ENCODE assay signal across 8 cellular contexts in the genomic region with DNA sequence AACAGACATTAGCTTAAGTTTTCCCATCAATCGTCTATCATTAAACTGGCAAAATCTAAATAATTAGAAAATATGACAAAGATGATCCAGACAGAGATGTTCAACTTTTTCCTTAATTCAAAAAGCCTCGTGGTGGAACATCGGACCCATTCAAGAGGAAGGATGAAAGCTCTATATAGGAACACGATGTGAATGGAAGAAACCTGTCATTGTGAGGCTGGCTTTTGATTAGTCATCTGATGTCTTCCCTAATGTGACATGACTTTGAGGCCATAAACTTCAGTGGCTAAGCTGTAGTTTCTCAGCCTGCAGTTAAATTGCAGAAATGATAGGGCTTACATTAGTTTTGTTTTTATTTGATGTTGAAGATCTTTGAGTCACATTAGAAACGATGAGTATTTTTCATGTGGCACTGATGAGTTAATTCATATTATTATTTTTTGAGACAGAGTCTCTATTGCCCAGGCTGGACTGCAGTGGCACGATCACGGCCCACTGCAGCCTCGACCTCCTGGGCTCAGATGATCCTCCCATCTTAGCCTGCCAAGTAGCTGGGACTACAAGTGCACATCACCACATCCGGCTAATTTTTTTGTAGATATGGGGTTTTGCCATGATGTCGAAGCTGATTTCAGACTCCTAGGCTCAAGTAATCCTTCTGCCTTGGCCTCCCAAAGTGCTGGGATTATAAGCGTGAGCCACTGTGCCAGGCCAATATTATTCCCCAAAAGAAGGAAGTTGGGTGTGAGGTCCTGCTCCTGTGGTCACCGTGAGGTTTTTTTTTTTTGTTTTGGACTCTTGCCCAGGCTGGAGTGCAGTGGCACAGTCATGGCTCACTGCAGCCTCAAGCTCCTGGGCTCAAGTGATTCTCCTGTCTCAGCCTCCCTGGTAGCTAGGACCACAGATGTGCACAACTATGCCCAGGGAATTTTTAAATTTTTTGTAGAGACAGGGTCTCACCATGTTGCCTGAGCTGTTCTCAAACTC. TPM values are rescaled to one million over a fixed set of nuclear protein-coding genes. Genes with fewer than 3 reads are reported as not detected.
DNase-seq lines count a peak whose midpoint lies in the region; ATAC-seq, FAIRE-seq and TF ChIP-seq lines count a peak whose summit lies in the region.

No MANE protein-coding gene starts in this region.

- no peak for ATAC-seq in A549
- ATAC-seq in activated CD8-positive, alpha-beta T cell treated with anti-CD3 and anti-CD28 coated beads for 36 hours, result peak; percentile 12

- no peak for TF ChIP-seq POLR2A in A549 (IDR thresholded peaks at IDR 0.05; ENCODE audit: low read length)

- peaks cover 50% of the 10 kb centered on the region for H3K36me3 Mint-ChIP-seq in activated CD8-positive, alpha-beta T cell treated with anti-CD3 and anti-CD28 coated beads for 36 hours (ENCODE audit: low read depth)

- H3K27ac ChIP-seq in A549 (peak overlapping the region; percentile 87 to 94; a peak in 5 of 6 replicates), HEK293 (ENCODE audit: extremely low read depth, low read depth, low read length) (peak overlapping the region; percentile 79; the same call in 1 of the 2 replicates), temporal lobe (ENCODE audit: low read depth, low read length) (peak overlapping the region; percentile 95)

- H3K36me3 ChIP-seq in HEK293 (ENCODE audit: control insufficient read depth in 2 of 2, insufficient read depth in 1 of 2, low read length in 2 of 2), result peaks cover 24 to 51% of the 10 kb centered on the region in 2 experiments

- no peak for TF ChIP-seq EP300 in A549 (IDR thresholded peaks at IDR 0.05)

- TF ChIP-seq CTCF in A549 (IDR thresholded peaks at IDR 0.05) (no peak), HEK293 (tag by site-specific recombination; IDR thresholded peaks at IDR 0.05) (no peak), GM10266 (IDR thresholded peaks at IDR 0.05; ENCODE audit: control insufficient read depth, insufficient read depth, low read depth, missing control alignments) (no peak)
- TF ChIP-seq CTCF in activated CD8-positive, alpha-beta T cell treated with anti-CD3 and anti-CD28 coated beads for 36 hours (IDR thresholded peaks at IDR 0.05), result no peak

- H3K9me3 ChIP-seq in A549 (no peaks in the 10 kb centered on the region), HEK293 (ENCODE audit: control insufficient read depth, insufficient read depth, low read depth, low read length) (no peaks in the 10 kb centered on the region)

- intact Hi-C loops in activated CD8-positive, alpha-beta T cell treated with anti-CD3 and anti-CD28 coated beads for 36 hours (cut with micrococcal nuclease), result loop anchor here (5.0 kb wide), 2 partner anchors 42 to 67 kb away; no protein-coding TSS in a partner anchor

- POLR2A ChIA-PET in A549 (lab: Yijun Ruan, JAX) (interaction anchor here (1.1 to 2.1 kb wide), 4 partner anchors 42 to 209 kb away, joined by 3 to 20 read pairs (median 5); partner anchors contain the start of genes ARSG, SLC16A6 and WIPI1), HEK293 (lab: Yijun Ruan, JAX) (interaction anchor here (0.9 to 2.5 kb wide), 4 partner anchors 10 to 209 kb away, joined by 3 to 32 read pairs (median 10); partner anchors contain the start of genes ARSG, SLC16A6 and WIPI1)
- POLR2A ChIA-PET in activated CD8-positive, alpha-beta T cell treated with anti-CD3 and anti-CD28 coated beads for 36 hours (lab: Charles Lee), result interaction anchor here (0.6 to 4.4 kb wide), 18 partner anchors 9 to 299 kb away, joined by 3 to 63 read pairs (median 5); partner anchors contain the start of genes ARSG, SLC16A6 and WIPI1

- H3K4me2 ChIP-seq in A549, result peak overlapping the region; percentile 80

- H3K27me3 Mint-ChIP-seq in activated CD8-positive, alpha-beta T cell treated with anti-CD3 and anti-CD28 coated beads for 36 hours, result no peaks in the 10 kb centered on the region

- peak overlapping the region; percentile 67 for H3K4me3 ChIP-seq in A549
- no peak overlapping the region; the same call in 1 of the 2 replicates for H3K4me3 ChIP-seq in HEK293 (ENCODE audit: low read depth, low read length)
- H3K4me3 ChIP-seq in iPS-11a (ENCODE audit: low read depth, low read length), result peak overlapping the region; percentile 78

- H3K27ac Mint-ChIP-seq in activated CD8-positive, alpha-beta T cell treated with anti-CD3 and anti-CD28 coated beads for 36 hours, result peak overlapping the region; percentile 98

- H3K4me1 Mint-ChIP-seq in activated CD8-positive, alpha-beta T cell treated with anti-CD3 and anti-CD28 coated beads for 36 hours (ENCODE audit: low read depth), result peaks cover 57% of the 10 kb centered on the region

- 78% methylated on average over 12 of the region's 12 CpGs for WGBS in A549 (ENCODE audit: missing lambda C conversion rate)

- peak; percentile 77 for FAIRE-seq in A549 (lab: Jason Lieb, UNC)

- no peaks in the 10 kb centered on the region for H3K9me3 Mint-ChIP-seq in activated CD8-positive, alpha-beta T cell treated with anti-CD3 and anti-CD28 coated beads for 36 hours

- CTCF ChIA-PET in A549 (lab: Yijun Ruan, JAX) (interaction anchor here (1.0 to 5.6 kb wide), 11 partner anchors 9 to 239 kb away, joined by 3 to 32 read pairs (median 13); no protein-coding TSS in a partner anchor), HEK293 (lab: Yijun Ruan, JAX) (interaction anchor here (0.7 to 3.0 kb wide), 6 partner anchors 14 to 187 kb away, joined by 3 to 23 read pairs (median 6); no protein-coding TSS in a partner anchor)
- CTCF ChIA-PET in activated CD8-positive, alpha-beta T cell treated with anti-CD3 and anti-CD28 coated beads for 36 hours (lab: Charles Lee), result interaction anchor here (1.3 to 3.2 kb wide), 15 partner anchors 8 to 213 kb away, joined by 3 to 20 read pairs (median 8); no protein-coding TSS in a partner anchor

- TF ChIP-seq RAD21 in A549 (conservative IDR thresholded peaks at IDR 0.05 in 1 of 2, IDR thresholded peaks at IDR 0.05 in 1 of 2), result no peak

- peak overlapping the region; percentile 87 for H3K4me3 Mint-ChIP-seq in activated CD8-positive, alpha-beta T cell treated with anti-CD3 and anti-CD28 coated beads for 36 hours

- DNase-seq in A549 (ENCODE audit: low read depth in 1 of 2, low spot score in 1 of 2) (no peak), iPS-NIHi11 (ENCODE audit: low spot score) (no peak), HK-2 (ENCODE audit: unreplicated experiment) (no peak), GM10266 (ENCODE audit: extremely low spot score) (no peak)
- peak; percentile 46 for DNase-seq in activated CD8-positive, alpha-beta T cell treated with anti-CD3 and anti-CD28 coated beads for 36 hours

- peaks cover 9% of the 10 kb centered on the region; the same call in 2 of the 3 replicates for H3K4me1 ChIP-seq in A549
- peaks cover 5% of the 10 kb centered on the region for H3K4me1 ChIP-seq in HEK293 (ENCODE audit: control insufficient read depth, insufficient read depth, low read length)

TF ChIP-seq in A549, 52 proteins besides CTCF, POLR2A, EP300 and RAD21 (continues in another document):
- TF ChIP-seq FOSL2 (IDR thresholded peaks at IDR 0.05) (no peak), FOSL2 (CRISPR knock-in tag; IDR thresholded peaks at IDR 0.05) (0 out of 2 replicates have a peak, but pooled peaks have one; percentile 13), KDM1A (IDR thresholded peaks at IDR 0.05; ENCODE audit: low read depth) (no peak), EHMT2 (IDR thresholded peaks at IDR 0.05; ENCODE audit: low read depth) (no peak), SMC3 (IDR thresholded peaks at IDR 0.05) (no peak), MAX (IDR thresholded peaks at IDR 0.05) (no peak), MAZ (IDR thresholded peaks at IDR 0.05; ENCODE audit: borderline replicate concordance, low read depth, low read length) (no peak)

TF ChIP-seq in HEK293, 187 proteins besides CTCF, POLR2A, EP300 and RAD21 (continues in another document):
- TF ChIP-seq PRDM4 (tag by site-specific recombination; IDR thresholded peaks at IDR 0.05), result no peak

RNA-seq across cellular contexts. Expression of gene AMZ2, which starts 1.3 kb away (rescaled TPM):
- polyA plus RNA-seq in A549 (2011; rRNA removed) (186 and 201 TPM in 2 replicates), A549 (2017; fragmentation: RNase III; extraction: RNeasy Plus Mini Kit Qiagen cat#74134 plus additional on column Dnase treatment) (105 to 111 TPM (median 109 TPM) in 3 replicates)
- 80.2 and 84.0 TPM in 2 replicates for polyA plus RNA-seq in A549 (2012; cell fraction: cytosol; rRNA removed)
- 34.3 and 46.9 TPM in 2 replicates for polyA plus RNA-seq in A549 (2012; cell fraction: nucleus; rRNA removed)
- polyA minus RNA-seq in A549 (2011; rRNA and poly(A)+ RNA removed), result 42.1 and 44.1 TPM in 2 replicates
- total RNA-seq in activated CD8-positive, alpha-beta T cell treated with anti-CD3 and anti-CD28 coated beads for 36 hours, result 100 to 1,000 TPM; 132 to 141 TPM
- total RNA-seq in temporal lobe, result 50.4 TPM

RNA-seq across cellular contexts. Expression of gene SLC16A6, which starts 41.7 kb away (rescaled TPM):
- polyA plus RNA-seq in A549 (2011; rRNA removed) (0.28 and 0.52 TPM in 2 replicates), A549 (2017; fragmentation: RNase III; extraction: RNeasy Plus Mini Kit Qiagen cat#74134 plus additional on column Dnase treatment) (0.08 to 0.33 TPM (median 0.17 TPM) in 3 replicates)
- 0.17 and 0.19 TPM in 2 replicates for polyA plus RNA-seq in A549 (2012; cell fraction: cytosol; rRNA removed)
- 0.10 and 0.15 TPM in 2 replicates for polyA plus RNA-seq in A549 (2012; cell fraction: nucleus; rRNA removed)
- polyA minus RNA-seq in A549 (2011; rRNA and poly(A)+ RNA removed), result 0.39 and 0.50 TPM in 2 replicates
- 1 to 10 TPM; 2.3 to 2.8 TPM for total RNA-seq in activated CD8-positive, alpha-beta T cell treated with anti-CD3 and anti-CD28 coated beads for 36 hours
- total RNA-seq in temporal lobe, result 2.7 TPM

RNA-seq across cellular contexts. Expression of gene ARSG, which starts 42.1 kb away (rescaled TPM):
- 1.6 and 1.7 TPM in 2 replicates for polyA plus RNA-seq in A549 (2011; rRNA removed)
- 0.95 and 1.0 TPM in 2 replicates for polyA plus RNA-seq in A549 (2012; cell fraction: cytosol; rRNA removed)
- polyA plus RNA-seq in A549 (2012; cell fraction: nucleus; rRNA removed), result 0.47 and 1.3 TPM in 2 replicates
- 0.32 to 0.60 TPM (median 0.57 TPM) in 3 replicates for polyA plus RNA-seq in A549 (2017; fragmentation: RNase III; extraction: RNeasy Plus Mini Kit Qiagen cat#74134 plus additional on column Dnase treatment)
- polyA minus RNA-seq in A549 (2011; rRNA and poly(A)+ RNA removed), result 1.3 and 1.8 TPM in 2 replicates
- 1 to 10 TPM; 7.2 to 8.4 TPM for total RNA-seq in activated CD8-positive, alpha-beta T cell treated with anti-CD3 and anti-CD28 coated beads for 36 hours
- 3.2 TPM for total RNA-seq in temporal lobe
